In the genomic region with DNA sequence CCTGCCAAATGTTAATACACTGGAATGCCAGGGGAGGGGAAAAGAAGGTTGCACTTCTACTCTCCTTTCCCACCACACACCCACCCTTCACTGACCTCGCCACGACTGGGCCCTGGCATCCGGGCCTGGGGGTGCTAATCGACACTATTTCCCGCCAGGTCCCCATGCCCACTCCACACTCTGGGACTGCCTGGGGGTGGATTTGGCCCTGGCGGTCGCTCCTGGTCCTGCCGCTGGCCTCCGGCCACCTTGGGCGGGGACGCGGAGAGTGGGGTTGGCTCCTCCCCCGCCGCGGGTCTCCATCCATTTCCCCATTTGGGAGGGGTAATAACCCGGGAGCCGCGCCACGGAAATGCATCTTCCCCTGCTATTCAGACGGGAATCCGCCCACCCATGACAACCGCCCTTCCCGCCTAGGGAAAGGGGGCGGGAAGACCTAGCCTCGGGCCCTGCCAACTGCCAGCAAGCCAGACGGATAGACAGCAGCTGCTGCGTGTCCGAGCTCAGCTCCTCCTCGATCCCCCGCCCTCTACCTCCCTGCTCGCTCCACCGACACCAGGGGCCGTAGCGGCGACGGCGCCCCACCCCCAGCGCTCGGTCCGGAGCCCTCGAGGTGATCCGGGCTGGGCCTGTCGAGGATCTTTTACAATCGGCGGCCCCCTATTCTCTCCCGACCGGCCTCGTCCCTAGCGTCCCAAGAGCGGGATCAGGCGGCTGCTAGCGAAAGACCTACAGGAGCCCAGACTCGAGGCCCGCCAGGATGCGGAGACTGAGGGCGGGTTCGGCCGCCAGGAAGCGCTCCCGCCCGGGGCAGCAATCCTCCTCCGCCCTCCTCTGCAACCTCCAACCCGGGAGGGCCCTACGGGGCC, we compare ENCODE assay signal across 1 cellular context.
TF ChIP-seq lines count a peak whose summit lies in the region.

No MANE protein-coding gene starts in this region.

TF ChIP-seq in K562, 482 proteins besides CTCF, POLR2A, EP300 and RAD21:
- TF ChIP-seq, protein P1, sequence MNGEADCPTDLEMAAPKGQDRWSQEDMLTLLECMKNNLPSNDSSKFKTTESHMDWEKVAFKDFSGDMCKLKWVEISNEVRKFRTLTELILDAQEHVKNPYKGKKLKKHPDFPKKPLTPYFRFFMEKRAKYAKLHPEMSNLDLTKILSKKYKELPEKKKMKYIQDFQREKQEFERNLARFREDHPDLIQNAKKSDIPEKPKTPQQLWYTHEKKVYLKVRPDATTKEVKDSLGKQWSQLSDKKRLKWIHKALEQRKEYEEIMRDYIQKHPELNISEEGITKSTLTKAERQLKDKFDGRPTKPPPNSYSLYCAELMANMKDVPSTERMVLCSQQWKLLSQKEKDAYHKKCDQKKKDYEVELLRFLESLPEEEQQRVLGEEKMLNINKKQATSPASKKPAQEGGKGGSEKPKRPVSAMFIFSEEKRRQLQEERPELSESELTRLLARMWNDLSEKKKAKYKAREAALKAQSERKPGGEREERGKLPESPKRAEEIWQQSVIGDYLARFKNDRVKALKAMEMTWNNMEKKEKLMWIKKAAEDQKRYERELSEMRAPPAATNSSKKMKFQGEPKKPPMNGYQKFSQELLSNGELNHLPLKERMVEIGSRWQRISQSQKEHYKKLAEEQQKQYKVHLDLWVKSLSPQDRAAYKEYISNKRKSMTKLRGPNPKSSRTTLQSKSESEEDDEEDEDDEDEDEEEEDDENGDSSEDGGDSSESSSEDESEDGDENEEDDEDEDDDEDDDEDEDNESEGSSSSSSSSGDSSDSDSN (IDR thresholded peaks at IDR 0.05; ENCODE audit: borderline replicate concordance in 1 of 2, low read depth in 2 of 2, low read length in 2 of 2), result 0 out of 4 replicates have a peak, but pooled peaks of 1 of the 2 experiments have one; percentile 33
- no peak for TF ChIP-seq NR2C2 (CRISPR knock-in tag; IDR thresholded peaks at IDR 0.05)
- TF ChIP-seq NR2C2 (tag; IDR thresholded peaks at IDR 0.05), result no peak
- TF ChIP-seq HDGF (IDR thresholded peaks at IDR 0.05), result no peak
TF ChIP-seq in K562: peak in this region for 1.
